19 cellular contexts compared by ENCODE assay signal in the genomic region with DNA sequence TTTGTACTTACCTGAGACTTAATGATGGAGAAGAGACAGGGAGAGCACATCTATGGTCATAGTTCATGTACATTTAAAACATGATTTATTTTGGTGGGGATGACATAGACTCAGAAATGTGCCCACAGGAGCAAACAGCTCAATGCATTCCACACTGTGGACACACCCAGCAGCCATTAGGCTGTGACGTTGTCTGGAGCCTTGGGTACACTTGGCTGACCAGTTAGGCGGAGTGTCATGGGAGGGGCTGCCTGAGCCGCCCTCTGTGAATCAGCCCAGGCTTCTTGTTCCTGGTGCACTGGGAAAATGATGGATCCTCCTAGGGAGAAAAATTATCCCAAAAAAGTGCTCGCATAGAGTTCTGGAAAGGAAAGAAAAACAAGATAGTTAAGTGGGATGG.
DNase-seq lines count a peak whose midpoint lies in the region; TF ChIP-seq lines count a peak whose summit lies in the region.
"Had no signal": no experiment of that assay in that cellular context is flagged by ENCODE, and none has a peak within 500 bp of the region (broad histone marks: within the 10 kb centered on the region; RNA-seq: fewer than 3 reads in every experiment).

No MANE protein-coding gene starts in this region.

- H3K36me3 ChIP-seq in MG63: no peaks in the 10 kb centered on the region
- H3K36me3 ChIP-seq: ovary, spleen had no signal

- H3K27me3 ChIP-seq in MG63: no peaks in the 10 kb centered on the region
- H3K27me3 ChIP-seq: ovary, spleen had no signal

- peaks cover 39% of the 10 kb centered on the region for H3K4me1 Mint-ChIP-seq in mesothelial cell of epicardium
- H3K4me1 Mint-ChIP-seq: activated naive CD8-positive, alpha-beta T cell treated with anti-CD3 and anti-CD28 coated beads, Interleukin-2, amount 10 ng/mL, durations not matched to agents 7 days and 5 days; stimulated activated naive CD8-positive, alpha-beta T cell treated with anti-CD3 and anti-CD28 coated beads, Interleukin-15, amount 100 ng/mL, for 72 hours had no signal

- H3K27ac Mint-ChIP-seq in mesothelial cell of epicardium: peak overlapping the region; percentile 71
- H3K27ac Mint-ChIP-seq: activated naive CD8-positive, alpha-beta T cell treated with anti-CD3 and anti-CD28 coated beads, Interleukin-2, amount 10 ng/mL, durations not matched to agents 7 days and 5 days had no signal

- no peaks in the 10 kb centered on the region for H3K9me3 ChIP-seq in MG63
- H3K9me3 ChIP-seq: ovary, spleen had no signal

- peaks cover 6% of the 10 kb centered on the region for H3K9me3 Mint-ChIP-seq in mesothelial cell of epicardium
- H3K9me3 Mint-ChIP-seq: activated naive CD8-positive, alpha-beta T cell treated with anti-CD3 and anti-CD28 coated beads, Interleukin-2, amount 10 ng/mL, durations not matched to agents 7 days and 5 days; stimulated activated naive CD8-positive, alpha-beta T cell treated with anti-CD3 and anti-CD28 coated beads, Interleukin-15, amount 100 ng/mL, for 72 hours had no signal

- peaks cover 5% of the 10 kb centered on the region for H3K27me3 Mint-ChIP-seq in mesothelial cell of epicardium (ENCODE audit: low read depth)

- DNase-seq in AG10803 (ENCODE audit: low read depth) (peak; percentile 20), MG63 (peak; percentile 21), epithelial cell of esophagus (ENCODE audit: low read depth) (peak; percentile 88), mesothelial cell of epicardium (ENCODE audit: low spot score in 2 of 2, unreplicated experiment in 2 of 2) (no peak), NCI-H1105 (lab: John Stamatoyannopoulos, UW) (no peak), KG1 (lab: John Stamatoyannopoulos, UW) (no peak), activated gamma-delta T cell (lab: John Stamatoyannopoulos, UW) (no peak)
- DNase-seq in activated effector memory CD4-positive, alpha-beta T cell treated with anti-CD3 and anti-CD28 coated beads, Interleukin-2, amount 50 U/mL, for 16 hours: no peak
- DNase-seq: activated CD4-positive, CD25-positive, alpha-beta regulatory T cell treated with anti-CD3 and anti-CD28 coated beads, Interleukin-2, amount 50 U/mL, for 72 hours; activated naive CD8-positive, alpha-beta T cell treated with anti-CD3 and anti-CD28 coated beads, Interleukin-2, amount 10 ng/mL, durations not matched to agents 7 days and 5 days; cerebellar nuclear complex; erythroblast; KBM-7; NCI-H1436 treated with DMSO at 0.1 percent for 48 hours; NCI-H446; ovary; spleen; stimulated activated naive CD8-positive, alpha-beta T cell treated with anti-CD3 and anti-CD28 coated beads, Interleukin-15, amount 100 ng/mL, for 72 hours; T-helper 1 cell had no signal

- no peaks in the 10 kb centered on the region for H3K36me3 Mint-ChIP-seq in mesothelial cell of epicardium
- H3K36me3 Mint-ChIP-seq: activated naive CD8-positive, alpha-beta T cell treated with anti-CD3 and anti-CD28 coated beads, Interleukin-2, amount 10 ng/mL, durations not matched to agents 7 days and 5 days had no signal

- H3K4me3 ChIP-seq in AG10803 (ENCODE audit: low read length): no peak overlapping the region
- H3K4me3 ChIP-seq in MG63: no peak overlapping the region
- H3K4me3 ChIP-seq in epithelial cell of esophagus (ENCODE audit: low read length): no peak overlapping the region
- H3K4me3 ChIP-seq: ovary, spleen had no signal

- no peak overlapping the region for H3K4me3 Mint-ChIP-seq in mesothelial cell of epicardium
- H3K4me3 Mint-ChIP-seq: activated naive CD8-positive, alpha-beta T cell treated with anti-CD3 and anti-CD28 coated beads, Interleukin-2, amount 10 ng/mL, durations not matched to agents 7 days and 5 days; stimulated activated naive CD8-positive, alpha-beta T cell treated with anti-CD3 and anti-CD28 coated beads, Interleukin-15, amount 100 ng/mL, for 72 hours had no signal

- TF ChIP-seq CTCF in AG10803 (conservative IDR thresholded peaks at IDR 0.05; ENCODE audit: low read length) (no peak), epithelial cell of esophagus (IDR thresholded peaks at IDR 0.05; ENCODE audit: insufficient read depth, low read depth, low read length, missing control alignments) (no peak), mesothelial cell of epicardium (IDR thresholded peaks at IDR 0.05; ENCODE audit: unreplicated experiment) (no peak)

Comparison
In these comparisons a context has a peak if more than half of its experiments do, and no peak if none do; other contexts are left out.
1. DNase-seq: peak in AG10803 (single experiment), MG63 (single experiment) and epithelial cell of esophagus (single experiment); none in mesothelial cell of epicardium (0 of 2), activated effector memory CD4-positive, alpha-beta T cell treated with anti-CD3 and anti-CD28 coated beads, Interleukin-2, amount 50 U/mL, for 16 hours (single experiment), NCI-H1105 (single experiment), KG1 (single experiment) and activated gamma-delta T cell (single experiment).